23 cellular contexts compared by ENCODE assay signal in the genomic region with DNA sequence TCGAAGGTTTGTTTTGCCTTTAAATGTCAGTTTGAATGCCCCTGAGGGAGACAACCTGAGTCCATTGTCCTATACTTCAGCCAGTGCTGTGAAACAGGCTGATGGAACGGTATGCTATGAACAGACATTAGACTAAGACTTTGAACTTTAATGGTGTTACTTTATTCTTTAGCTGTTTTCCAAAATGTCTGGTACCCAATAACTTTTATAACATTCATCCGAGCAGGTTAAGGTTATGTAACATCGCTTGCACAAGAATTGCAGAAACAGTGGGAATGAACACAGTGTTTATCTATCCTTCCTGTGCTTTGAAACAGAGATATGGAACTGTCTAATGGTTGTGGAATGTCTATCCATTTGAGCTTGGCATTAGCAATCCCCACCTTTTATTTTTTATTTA. TPM values are rescaled to one million over a fixed set of nuclear protein-coding genes. Genes with fewer than 3 reads are reported as not detected.
"Had no signal": no experiment of that assay in that cellular context is flagged by ENCODE, and none has a peak within 500 bp of the region (broad histone marks: within the 10 kb centered on the region; RNA-seq: fewer than 3 reads in every experiment).

No MANE protein-coding gene starts in this region.

- DNase-seq: activated CD4-positive, alpha-beta memory T cell treated with anti-CD3 and anti-CD28 coated beads for 36 hours; activated CD4-positive, alpha-beta T cell treated with anti-CD3 and anti-CD28 coated beads for 36 hours; activated effector memory CD4-positive, alpha-beta T cell treated with Interleukin-2 at 50 U/mL for 16 hours; activated naive CD4-positive, alpha-beta T cell treated with anti-CD3 and anti-CD28 coated beads, Interleukin-2, amount 50 U/mL, for 16 hours; activated T-cell treated with anti-CD3 and anti-CD28 coated beads, Interleukin-2, amount 50 U/mL, for 24 hours; esophagus squamous epithelium; head of caudate nucleus; sigmoid colon; stimulated activated CD4-positive, alpha-beta T cell treated with anti-CD3 and anti-CD28 coated beads, Interleukin-1b, Interleukin-23, amount 100 ng/mL, for 48 hours; stomach had no signal

- H3K27ac ChIP-seq: esophagus squamous epithelium, sigmoid colon, stomach, thoracic aorta, VCaP had no signal

- H3K9me3 ChIP-seq: esophagus squamous epithelium, sigmoid colon, stomach, thoracic aorta had no signal

- H3K36me3 ChIP-seq: esophagus squamous epithelium, sigmoid colon, stomach, thoracic aorta had no signal

- H3K4me3 ChIP-seq: esophagus squamous epithelium, lung, sigmoid colon, stomach, thoracic aorta had no signal

- H3K4me1 ChIP-seq: sigmoid colon, stomach had no signal

- H3K27me3 ChIP-seq: esophagus squamous epithelium, sigmoid colon, stomach had no signal

- FAIRE-seq: frontal cortex had no signal

- ATAC-seq: activated CD4-positive, alpha-beta T cell treated with anti-CD3 and anti-CD28 coated beads for 36 hours; SK-N-SH treated with all-trans-retinoic acid at 6 μM for 48 hours had no signal

RNA-seq across cellular contexts. Expression of gene TEX12, which starts 46.6 kb away (rescaled TPM):
- total RNA-seq: dermis microvascular lymphatic vessel endothelial cell; frontal cortex; neural crest cell; osteocyte; pulmonary artery endothelial cell; T-helper 1 cell treated with Interleukin-12 subunit alpha and Interleukin-12 subunit beta and Interleukin-4 antibody, amounts not matched to agents 30 ng/mL and 1 ng/mL, for 36 hours had no signal
- polyA plus RNA-seq: adipose tissue, sigmoid colon had no signal

RNA-seq across cellular contexts. Expression of gene PLET1, which starts 46.9 kb away (rescaled TPM):
- total RNA-seq: activated CD4-positive, alpha-beta memory T cell treated with anti-CD3 and anti-CD28 coated beads for 36 hours; activated CD4-positive, alpha-beta T cell treated with anti-CD3 and anti-CD28 coated beads for 36 hours; cerebellum; dermis microvascular lymphatic vessel endothelial cell; esophagus squamous epithelium; frontal cortex; lung; neural crest cell; osteocyte; pulmonary artery endothelial cell; sigmoid colon; stomach; T-helper 1 cell treated with Interleukin-12 subunit alpha and Interleukin-12 subunit beta and Interleukin-4 antibody, amounts not matched to agents 30 ng/mL and 1 ng/mL, for 36 hours; thoracic aorta; urinary bladder had no signal
- polyA plus RNA-seq: adipose tissue, lung, stomach, urinary bladder had no signal

RNA-seq across cellular contexts. Expression of gene IL18, which starts 49.9 kb away (rescaled TPM):
- total RNA-seq: activated CD4-positive, alpha-beta memory T cell treated with anti-CD3 and anti-CD28 coated beads for 36 hours; activated CD4-positive, alpha-beta T cell treated with anti-CD3 and anti-CD28 coated beads for 36 hours; dermis microvascular lymphatic vessel endothelial cell; neural crest cell had no signal
